Comparison of ENCODE assay signal across 8 cellular contexts in genomic region chr1:173255214-173255813, GRCh38. TPM values are rescaled to one million over a fixed set of nuclear protein-coding genes. Genes with fewer than 3 reads are reported as not detected.
DNase-seq lines count a peak whose midpoint lies in the region; ATAC-seq and TF ChIP-seq lines count a peak whose summit lies in the region.

No MANE protein-coding gene starts in this region.

- H3K9ac ChIP-seq in endodermal cell (ENCODE audit: extremely low read depth, low read length, poor library complexity, severe bottlenecking), result no peak overlapping the region

- H3K36me3 Mint-ChIP-seq in endodermal cell (ENCODE audit: low read depth), result no peaks in the 10 kb centered on the region
- H3K36me3 Mint-ChIP-seq in osteocyte (ENCODE audit: unreplicated experiment), result no peaks in the 10 kb centered on the region

- TF ChIP-seq CTCF in GM10266 (IDR thresholded peaks at IDR 0.05; ENCODE audit: control insufficient read depth, insufficient read depth, low read depth, missing control alignments) (peak; percentile 58), endodermal cell (conservative IDR thresholded peaks at IDR 0.05) (peak; percentile 94), osteocyte (IDR thresholded peaks at IDR 0.05) (peak; percentile 71)

- H3K27ac ChIP-seq in ACC112 (ENCODE audit: low read depth, low read length), result no peak overlapping the region
- H3K27ac ChIP-seq in endodermal cell (ENCODE audit: low read depth, low read length), result no peak overlapping the region

- ATAC-seq in HG02623 (IDR thresholded peaks at IDR 0.05; ENCODE audit: unreplicated experiment) (no peak), HG02678 (IDR thresholded peaks at IDR 0.05; ENCODE audit: unreplicated experiment) (no peak)

- H3K4me1 Mint-ChIP-seq in endodermal cell, result peaks cover 18% of the 10 kb centered on the region
- H3K4me1 Mint-ChIP-seq in osteocyte (ENCODE audit: unreplicated experiment), result no peaks in the 10 kb centered on the region

- no peak for DNase-seq in GM10266 (ENCODE audit: extremely low spot score)
- DNase-seq in NOMO-1 treated with dmso at 0.1 percent for 144 hours (lab: John Stamatoyannopoulos, UW; ENCODE audit: unreplicated experiment), result peak; percentile 23
- DNase-seq in endodermal cell, result peak; percentile 46
- no peak for DNase-seq in osteocyte (ENCODE audit: extremely low spot score, unreplicated experiment)
- no peak for DNase-seq in activated CD4-positive, alpha-beta T cell treated with anti-CD3 and anti-CD28 coated beads for 1 hour

- 56% methylated on average over 2 of the region's 3 CpGs; no CpG with 5 or more reads in 1 of the 2 experiments for WGBS in endodermal cell (ENCODE audit: insufficient coverage in 1 of 2, insufficient read length in 1 of 2), 2 experiments

- H2AFZ ChIP-seq in ACC112 (ENCODE audit: low read length, unreplicated experiment), result peak overlapping the region; percentile 81

- H3K4me3 Mint-ChIP-seq in endodermal cell (no peak overlapping the region), osteocyte (ENCODE audit: unreplicated experiment) (no peak overlapping the region)

- H3K4me3 ChIP-seq in ACC112 (ENCODE audit: low read depth, low read length) (peak overlapping the region; percentile 13), endodermal cell (ENCODE audit: low read length) (no peak overlapping the region)

- H3K36me3 ChIP-seq in ACC112 (ENCODE audit: insufficient read depth, low read length), result no peaks in the 10 kb centered on the region
- no peaks in the 10 kb centered on the region for H3K36me3 ChIP-seq in endodermal cell (ENCODE audit: control insufficient read depth, insufficient read depth, low read length)

- peaks cover 7% of the 10 kb centered on the region for H3K9me3 Mint-ChIP-seq in endodermal cell
- H3K9me3 Mint-ChIP-seq in osteocyte (ENCODE audit: unreplicated experiment), result peaks cover 8% of the 10 kb centered on the region

- H3K79me2 ChIP-seq in ACC112 (ENCODE audit: control insufficient read depth, insufficient read depth, low read length, unreplicated experiment), result no peaks in the 10 kb centered on the region

- H3K27me3 Mint-ChIP-seq in endodermal cell (ENCODE audit: insufficient read depth) (no peaks in the 10 kb centered on the region), osteocyte (ENCODE audit: unreplicated experiment) (no peaks in the 10 kb centered on the region)

- H3K27me3 ChIP-seq in ACC112 (ENCODE audit: insufficient read depth, low read length), result no peaks in the 10 kb centered on the region
- H3K27me3 ChIP-seq in endodermal cell (ENCODE audit: control insufficient read depth, insufficient read depth, low read length, poor library complexity, severe bottlenecking), result no peaks in the 10 kb centered on the region

- H3K4me1 ChIP-seq in ACC112 (ENCODE audit: control insufficient read depth, insufficient read depth, low read length, unreplicated experiment) (peaks cover 6% of the 10 kb centered on the region), endodermal cell (ENCODE audit: control insufficient read depth, insufficient read depth, low read length) (peaks cover 12% of the 10 kb centered on the region)

- peaks cover 26% of the 10 kb centered on the region for H3K9me3 ChIP-seq in endodermal cell (ENCODE audit: control insufficient read depth, low read length)

- H3K27ac Mint-ChIP-seq in endodermal cell (no peak overlapping the region), osteocyte (ENCODE audit: unreplicated experiment) (no peak overlapping the region)

RNA-seq across cellular contexts. Expression of gene TNFSF4, which starts 48.2 kb away (rescaled TPM):
- total RNA-seq in endodermal cell (1 to 10 TPM; 3.3 to 6.2 TPM), osteocyte (0.35 and 0.57 TPM in 2 replicates)
- polyA plus RNA-seq in endodermal cell (2013, experiment 1 of 2), result 0.78 TPM
- 1.0 TPM for polyA plus RNA-seq in endodermal cell (2013, experiment 2 of 2)

Comparison
In these comparisons a context has a peak if more than half of its experiments do, and no peak if none do; other contexts are left out.
1. DNase-seq: peak in NOMO-1 treated with dmso at 0.1 percent for 144 hours (single experiment) and endodermal cell (single experiment); none in GM10266 (single experiment), osteocyte (single experiment) and activated CD4-positive, alpha-beta T cell treated with anti-CD3 and anti-CD28 coated beads for 1 hour (single experiment).
2. Peak in every context shown above with its lines, with median percentiles within 50 percentile points of each other: CTCF ChIP-seq.